Comparison of ENCODE assay signal across 23 cellular contexts in genomic region chr6:92369309-92369708, GRCh38.
"Had no signal": no experiment of that assay in that cellular context is flagged by ENCODE, and none has a peak within 500 bp of the region (broad histone marks: within the 10 kb centered on the region; RNA-seq: fewer than 3 reads in every experiment).

No MANE protein-coding gene starts in this region.

- H3K27ac ChIP-seq: epithelial cell of prostate, gastrocnemius medialis, lower lobe of right lung, ovary, psoas muscle, sigmoid colon, stomach, thyroid gland, vagina had no signal

- H3K4me1 ChIP-seq: gastrocnemius medialis, lower lobe of right lung, psoas muscle, sigmoid colon, stomach, thyroid gland, vagina had no signal

- DNase-seq: effector CD8-positive, alpha-beta T cell; endodermal cell; foreskin fibroblast; gastrocnemius medialis; head of caudate nucleus; left ventricle myocardium superior; lower lobe of right lung; naive thymus-derived CD8-positive, alpha-beta T cell; nephron progenitor cell; nucleus accumbens; ovary; posterior cingulate gyrus; psoas muscle; right cardiac atrium; sigmoid colon; stimulated activated CD4-positive, alpha-beta T cell treated with anti-CD3 and anti-CD28 coated beads, Interleukin-2, amount 100 ng/mL, for 24 hours; stimulated activated CD4-positive, alpha-beta T cell treated with anti-CD3 and anti-CD28 coated beads, Interleukin-4, amount 100 ng/mL, for 24 hours; stimulated activated naive CD4-positive, alpha-beta T cell treated with Interleukin-2 at 50 U/mL for 16 hours; stomach; thyroid gland; trophoblast cell had no signal

- H3K36me3 ChIP-seq: gastrocnemius medialis, lower lobe of right lung, ovary, sigmoid colon, stomach, thyroid gland, vagina had no signal

- H3K4me3 ChIP-seq: gastrocnemius medialis, lower lobe of right lung, ovary, psoas muscle, sigmoid colon, stomach, thyroid gland, vagina had no signal

- H3K9me3 ChIP-seq: gastrocnemius medialis, lower lobe of right lung, ovary, psoas muscle, sigmoid colon, thyroid gland, vagina had no signal

- H3K27me3 ChIP-seq: gastrocnemius medialis, ovary, sigmoid colon, stomach, thyroid gland, vagina had no signal
